ENCODE assay signal across 8 cellular contexts in genomic region chr1:161225534-161226319, GRCh38. TPM values are rescaled to one million over a fixed set of nuclear protein-coding genes. Genes with fewer than 3 reads are reported as not detected.
DNase-seq lines count a peak whose midpoint lies in the region; ATAC-seq and TF ChIP-seq lines count a peak whose summit lies in the region.

TOMM40L (plus strand) TSS chr1:161226060; CDS start chr1:161226490, 430 bp downstream.

- H3K27me3 Mint-ChIP-seq in progenitor cell of endocrine pancreas: no peaks in the 10 kb centered on the region

- peak; percentile 97 for ATAC-seq in HG02870 (IDR thresholded peaks at IDR 0.05; ENCODE audit: unreplicated experiment)

- H3K4me3 Mint-ChIP-seq in progenitor cell of endocrine pancreas (ENCODE audit: low read depth): peak within 1 kb of the TSS; percentile 99

- intact Hi-C loops in T-helper 1 cell treated with Interleukin-12 subunit alpha and Interleukin-12 subunit beta and Interleukin-4 antibody, amounts not matched to agents 30 ng/mL and 1 ng/mL, for 36 hours (cut with micrococcal nuclease): loop anchor here (1.0 to 10.0 kb wide), 16 partner anchors 15 to 1128 kb away; partner anchors contain the start of genes B4GALT3, CD48, DCAF8 and IGSF8
- intact Hi-C loops in left ventricle myocardium inferior (cut with micrococcal nuclease): loop anchor here (10.0 kb wide), 1 partner anchor 159 kb away; no protein-coding TSS in a partner anchor

- 8% methylated on average over 16 of the region's 16 CpGs for WGBS in urinary bladder

- peaks cover 3% of the 10 kb centered on the region for H3K36me3 Mint-ChIP-seq in progenitor cell of endocrine pancreas (ENCODE audit: insufficient read depth)

- in situ Hi-C loops in GM13977 (cut with MboI; ENCODE audit: low pct_unique_long_range_greater_than_20kb, low sequenced_read_pairs, unreplicated experiment): loop anchor here (10.0 kb wide), 1 partner anchor 49 kb away; no protein-coding TSS in a partner anchor

- DNase-seq in GM13977 (ENCODE audit: low spot score) (peak; percentile 94), NCI-H146 (lab: John Stamatoyannopoulos, UW) (peak; percentile 98), amygdala (lab: John Stamatoyannopoulos, UW) (peak in 55 of 56 donors; percentile 26 to 96 (median 86)), left ventricle myocardium inferior (peak; percentile 92), progenitor cell of endocrine pancreas (ENCODE audit: low spot score, unreplicated experiment) (peak; percentile 72)

- H3K27me3 ChIP-seq in left ventricle myocardium inferior (ENCODE audit: low read depth): no peaks in the 10 kb centered on the region

- H3K9me3 Mint-ChIP-seq in progenitor cell of endocrine pancreas (ENCODE audit: low read depth): no peaks in the 10 kb centered on the region

- peak within 1 kb of the TSS; percentile 94 for H3K27ac Mint-ChIP-seq in progenitor cell of endocrine pancreas

- peak; percentile 59 for TF ChIP-seq CTCF in GM13977 (IDR thresholded peaks at IDR 0.05; ENCODE audit: extremely low read depth, insufficient read depth, missing control alignments)
- peak; percentile 70 for TF ChIP-seq CTCF in left ventricle myocardium inferior (IDR thresholded peaks at IDR 0.05; ENCODE audit: borderline replicate concordance)
- peak; percentile 28 for TF ChIP-seq CTCF in progenitor cell of endocrine pancreas (IDR thresholded peaks at IDR 0.05; ENCODE audit: unreplicated experiment)

- H3K4me1 ChIP-seq in left ventricle myocardium inferior (peaks cover 27% of the 10 kb centered on the region), urinary bladder (ENCODE audit: insufficient read depth) (no peaks in the 10 kb centered on the region)

- no peaks in the 10 kb centered on the region for H3K9me3 ChIP-seq in left ventricle myocardium inferior (replicated peaks)

- H3K4me1 Mint-ChIP-seq in progenitor cell of endocrine pancreas (ENCODE audit: low read depth): peaks cover 44% of the 10 kb centered on the region

- H3K27ac ChIP-seq in left ventricle myocardium inferior (replicated peaks) (peak within 1 kb of the TSS; percentile 92), urinary bladder (ENCODE audit: low read depth) (no peak within 1 kb of the TSS)

- H3K36me3 ChIP-seq in left ventricle myocardium inferior (peaks cover 23% of the 10 kb centered on the region), urinary bladder (ENCODE audit: insufficient read depth) (no peaks in the 10 kb centered on the region)

- H3K4me3 ChIP-seq in left ventricle myocardium inferior (peak within 1 kb of the TSS; percentile 80), urinary bladder (ENCODE audit: low read depth, low read length) (peak within 1 kb of the TSS; percentile 51)

RNA-seq across cellular contexts. Expression of gene TOMM40L, which starts in this region (rescaled TPM):
- 26.4 and 27.1 TPM in 2 replicates for total RNA-seq in T-helper 1 cell treated with Interleukin-12 subunit alpha and Interleukin-12 subunit beta and Interleukin-4 antibody, amounts not matched to agents 30 ng/mL and 1 ng/mL, for 36 hours
- 39.3 TPM for total RNA-seq in left ventricle myocardium inferior
- total RNA-seq in progenitor cell of endocrine pancreas: 15.2 and 16.3 TPM in 2 replicates
- total RNA-seq in urinary bladder: 6.0 TPM
- 14.3 TPM for polyA plus RNA-seq in urinary bladder
